ENCODE assay signal across 1 cellular context in genomic region chr1:244918422-244919319, GRCh38.
TF ChIP-seq lines count a peak whose summit lies in the region.

No MANE protein-coding gene starts in this region.

TF ChIP-seq in A549, 52 proteins besides CTCF, POLR2A, EP300 and RAD21 (continued from another document):
- TF ChIP-seq USF2 (IDR thresholded peaks at IDR 0.05) (0 out of 2 replicates have a peak, but pooled peaks have one; percentile 15), BCL3 (IDR thresholded peaks at IDR 0.05) (no peak), EHMT2 (IDR thresholded peaks at IDR 0.05; ENCODE audit: low read depth) (no peak), HMGXB4 (CRISPR knock-in tag; IDR thresholded peaks at IDR 0.05; ENCODE audit: borderline replicate concordance) (no peak), CEBPB (IDR thresholded peaks at IDR 0.05) (no peak), RNF2 (IDR thresholded peaks at IDR 0.05; ENCODE audit: borderline replicate concordance, low read depth) (no peak)
